21 cellular contexts compared by ENCODE assay signal in the genomic region with DNA sequence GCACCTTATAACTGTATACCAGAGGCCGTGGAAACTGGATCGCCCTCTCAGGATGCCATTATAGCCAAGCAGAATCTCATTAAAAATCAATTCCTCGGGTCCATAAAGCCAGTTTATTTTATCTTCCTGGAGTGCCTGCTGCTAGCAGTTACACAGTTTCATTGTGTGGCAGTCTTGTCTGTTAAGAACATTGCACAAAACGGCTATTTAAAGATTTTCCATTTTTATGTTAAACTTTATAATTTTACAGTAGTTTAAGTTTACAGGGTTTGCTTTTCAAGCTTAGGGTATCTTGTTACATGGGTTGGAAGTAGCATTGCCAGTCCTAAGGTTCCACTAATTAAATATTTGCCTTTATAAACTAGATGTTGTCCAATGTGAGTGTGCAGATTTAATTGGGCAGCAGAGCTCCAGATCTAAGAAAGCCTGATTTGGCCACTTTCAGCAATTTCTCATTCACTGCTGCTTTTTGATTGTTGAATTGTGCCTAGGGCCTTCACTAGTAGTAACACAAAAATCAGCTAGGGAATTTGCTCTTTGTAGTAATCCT.
"Had no signal": no experiment of that assay in that cellular context is flagged by ENCODE, and none has a peak within 500 bp of the region (broad histone marks: within the 10 kb centered on the region; RNA-seq: fewer than 3 reads in every experiment).

No MANE protein-coding gene starts in this region.

- DNase-seq: activated CD4-positive, alpha-beta memory T cell treated with anti-CD3 and anti-CD28 coated beads, Interleukin-2, amount 10 ng/mL, durations not matched to agents 7 days and 5 days; activated CD4-positive, alpha-beta T cell treated with anti-CD3 and anti-CD28 coated beads, Interleukin-2, amount 10 ng/mL, durations not matched to agents 24 days and 14 days; activated gamma-delta T cell; activated naive CD4-positive, alpha-beta T cell treated with anti-CD3 and anti-CD28 coated beads, Interleukin-2, amount 50 U/mL, for 16 hours; activated naive CD8-positive, alpha-beta T cell treated with anti-CD3 and anti-CD28 coated beads, Interleukin-2, amount 50 U/mL, for 24 hours; anterior cingulate cortex; body of pancreas; cortex of kidney; heart right ventricle; left colon; lower lobe of right lung; naive B cell; retina; spleen; stimulated activated CD4-positive, alpha-beta T cell treated with anti-CD3 and anti-CD28 coated beads, Interleukin-4, amount 100 ng/mL, for 24 hours; stimulated activated naive CD4-positive, alpha-beta T cell treated with Interleukin-2 at 50 U/mL for 16 hours; upper lobe of right lung had no signal

- FAIRE-seq: keratinocyte had no signal

- ATAC-seq: activated CD4-positive, CD25-positive, alpha-beta regulatory T cell treated with anti-CD3 and anti-CD28 coated beads, Interleukin-2, amount 50 U/mL, for 24 hours; activated naive CD8-positive, alpha-beta T cell treated with anti-CD3 and anti-CD28 coated beads, Interleukin-2, amount 50 U/mL, for 24 hours; body of pancreas; heart right ventricle; left colon; lower lobe of right lung; upper lobe of right lung had no signal

- H3K9me3 ChIP-seq: body of pancreas, heart right ventricle, lower lobe of right lung, spleen, upper lobe of right lung had no signal

- H3K4me1 ChIP-seq: body of pancreas, lower lobe of right lung, spleen, upper lobe of right lung had no signal

- H3K36me3 ChIP-seq: cardiac muscle cell, heart right ventricle, lower lobe of right lung, spleen, upper lobe of right lung had no signal

- H3K4me3 ChIP-seq: body of pancreas, cardiac muscle cell, heart right ventricle, lower lobe of right lung, spleen, upper lobe of right lung had no signal

- H3K27ac ChIP-seq: body of pancreas, cardiac muscle cell, epithelial cell of prostate, heart right ventricle, lower lobe of right lung, spleen, upper lobe of right lung had no signal
